In the genomic region with DNA sequence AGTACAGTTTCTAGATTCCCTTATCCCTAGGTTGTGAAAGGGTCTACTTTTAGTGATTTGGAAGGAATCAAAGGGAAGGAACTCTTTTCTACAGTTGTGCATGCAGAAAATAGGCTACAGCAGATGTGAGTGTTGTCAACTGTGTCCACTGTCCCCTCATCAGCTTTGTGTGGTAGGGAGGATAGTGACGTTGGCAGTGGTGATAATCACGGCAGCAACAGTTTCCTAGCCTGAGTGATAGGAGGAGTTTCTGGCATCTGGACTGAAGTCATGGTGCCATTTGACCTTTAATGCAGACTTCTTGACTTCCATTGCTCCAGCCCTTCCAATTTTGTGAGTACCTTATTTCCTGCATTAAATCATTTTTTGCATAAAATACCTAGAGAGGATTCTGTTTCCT, we compare ENCODE assay signal across 10 cellular contexts.
"Had no signal": no experiment of that assay in that cellular context is flagged by ENCODE, and none has a peak within 500 bp of the region (broad histone marks: within the 10 kb centered on the region; RNA-seq: fewer than 3 reads in every experiment).

No MANE protein-coding gene starts in this region.

- DNase-seq: GM23248, GOT3, H7, H9, HCEC 1CT, HFFc6 had no signal

- H3K4me3 Mint-ChIP-seq: GM23338, H9, HFFc6 had no signal

- H3K27ac ChIP-seq: GM23248 had no signal

- H3K9ac ChIP-seq: GM23248 had no signal

- H3K36me3 ChIP-seq: HAP-1 had no signal

- H3K9me3 Mint-ChIP-seq: GM23338, HFFc6 had no signal

- H2AFZ ChIP-seq: GM23248, GM23338 had no signal

- ATAC-seq: GM23338, HCT116 had no signal

- H3K4me1 ChIP-seq: HAP-1 had no signal

- H3K4me3 ChIP-seq: GM23248, GM23338, HAP-1 had no signal

- H3K9me3 ChIP-seq: HAP-1 had no signal

- H3K4me2 ChIP-seq: GM23338 had no signal

- FAIRE-seq: H54 had no signal

- H3K27ac Mint-ChIP-seq: GM23338, H9, HFFc6 had no signal
